In genomic region chr22:24954856-24955255, GRCh38 we compare ENCODE assay signal across 17 cellular contexts. TPM values are rescaled to one million over a fixed set of nuclear protein-coding genes. Genes with fewer than 3 reads are reported as not detected.
DNase-seq lines count a peak whose midpoint lies in the region; ATAC-seq and TF ChIP-seq lines count a peak whose summit lies in the region.
"Had no signal": no experiment of that assay in that cellular context is flagged by ENCODE, and none has a peak within 500 bp of the region (broad histone marks: within the 10 kb centered on the region; RNA-seq: fewer than 3 reads in every experiment).

No MANE protein-coding gene starts in this region.

- no peak overlapping the region for H2AFZ ChIP-seq in PC-3 (ENCODE audit: low read length)

- BruUV-seq in PC-3 (replicated peaks; lab: Mats Ljungman, UMichigan): no TSS peak

- H3K27ac Mint-ChIP-seq in endothelial cell (ENCODE audit: unreplicated experiment) (no peak overlapping the region), progenitor cell of endocrine pancreas (peak overlapping the region; percentile 62)

- no peak overlapping the region for H3K27ac ChIP-seq in PC-3 (ENCODE audit: low read length)
- peak overlapping the region; percentile 89 for H3K27ac ChIP-seq in RWPE2 (ENCODE audit: poor library complexity, severe bottlenecking)
- H3K27ac ChIP-seq: KMS-11 had no signal

- H3K9me3 Mint-ChIP-seq in endothelial cell (ENCODE audit: unreplicated experiment): no peaks in the 10 kb centered on the region
- no peaks in the 10 kb centered on the region for H3K9me3 Mint-ChIP-seq in progenitor cell of endocrine pancreas (ENCODE audit: low read depth)

- H3K27me3 ChIP-seq in PC-3 (ENCODE audit: low read length) (no peaks in the 10 kb centered on the region), RWPE2 (ENCODE audit: insufficient read depth, poor library complexity, severe bottlenecking) (no peaks in the 10 kb centered on the region)

- POLR2A ChIA-PET in PC-3 (lab: Charles Lee; ENCODE audit: unreplicated experiment): no interaction called here

- H4K20me1 ChIP-seq in PC-3 (ENCODE audit: low read length): no peaks in the 10 kb centered on the region

- no peaks in the 10 kb centered on the region for H3K36me3 Mint-ChIP-seq in endothelial cell (ENCODE audit: low read depth, unreplicated experiment)
- peaks cover 2% of the 10 kb centered on the region for H3K36me3 Mint-ChIP-seq in progenitor cell of endocrine pancreas (ENCODE audit: insufficient read depth)

- H3F3A ChIP-seq in PC-3 (ENCODE audit: low read length, unreplicated experiment): no peaks in the 10 kb centered on the region

- peaks cover 31% of the 10 kb centered on the region for H3K4me1 Mint-ChIP-seq in endothelial cell (ENCODE audit: unreplicated experiment)
- peaks cover 24% of the 10 kb centered on the region for H3K4me1 Mint-ChIP-seq in progenitor cell of endocrine pancreas (ENCODE audit: low read depth)

- no peak overlapping the region for H3K4me3 ChIP-seq in PC-3 (ENCODE audit: low read length)
- no peak overlapping the region for H3K4me3 ChIP-seq in RWPE2 (ENCODE audit: severe bottlenecking)

- TF ChIP-seq CTCF in PC-3 (conservative IDR thresholded peaks at IDR 0.05; ENCODE audit: low read depth, low read length): no peak
- TF ChIP-seq CTCF in RWPE2 (IDR thresholded peaks at IDR 0.05; ENCODE audit: poor library complexity, severe bottlenecking): no peak
- no peak for TF ChIP-seq CTCF in endothelial cell (IDR thresholded peaks at IDR 0.05; ENCODE audit: unreplicated experiment)
- TF ChIP-seq CTCF in progenitor cell of endocrine pancreas (IDR thresholded peaks at IDR 0.05; ENCODE audit: unreplicated experiment): no peak

- H3K27me3 Mint-ChIP-seq in endothelial cell (ENCODE audit: unreplicated experiment): peaks cover 3% of the 10 kb centered on the region
- no peaks in the 10 kb centered on the region for H3K27me3 Mint-ChIP-seq in progenitor cell of endocrine pancreas

- H3K9ac ChIP-seq in PC-3 (ENCODE audit: low read length): no peak overlapping the region
- H3K9ac ChIP-seq: KMS-11 had no signal

- H3K79me2 ChIP-seq in PC-3 (ENCODE audit: low read length): peaks cover 61% of the 10 kb centered on the region

- no peaks in the 10 kb centered on the region for H3K9me3 ChIP-seq in PC-3 (ENCODE audit: low read length)
- no peaks in the 10 kb centered on the region for H3K9me3 ChIP-seq in RWPE2 (ENCODE audit: severe bottlenecking)

- H3K4me3 Mint-ChIP-seq in endothelial cell (ENCODE audit: unreplicated experiment) (peak overlapping the region; percentile 22), progenitor cell of endocrine pancreas (ENCODE audit: low read depth) (peak overlapping the region; percentile 94)

- ATAC-seq in PC-3 (no peak), RWPE2 (ENCODE audit: low read depth) (no peak)

- CTCF ChIA-PET in PC-3 (lab: Charles Lee): no interaction called here

- H3K4me1 ChIP-seq in PC-3 (ENCODE audit: insufficient read depth, low read length) (peaks cover 13% of the 10 kb centered on the region), RWPE2 (ENCODE audit: insufficient read depth, poor library complexity, severe bottlenecking) (peaks cover 39% of the 10 kb centered on the region)

- H3K36me3 ChIP-seq in PC-3 (ENCODE audit: low read depth, low read length) (no peaks in the 10 kb centered on the region), RWPE2 (ENCODE audit: low read depth) (peaks cover 19% of the 10 kb centered on the region)

- DNase-seq in PC-3: no peak
- no peak for DNase-seq in RWPE2 (ENCODE audit: low spot score)
- DNase-seq in endothelial cell (ENCODE audit: low spot score): no peak
- DNase-seq in progenitor cell of endocrine pancreas (ENCODE audit: low spot score, unreplicated experiment): no peak
- DNase-seq in GOT3 (lab: John Stamatoyannopoulos, UW): no peak
- no peak for DNase-seq in T-helper 9 cell
- DNase-seq in T-helper 2 cell: no peak
- DNase-seq: ACHN, AML-193, DND-41, NCI-H1436, NCI-H2029, NCI-H2171, SIG-M5 had no signal

- intact Hi-C loops in PC-3 (cut with micrococcal nuclease): loop anchor here (5.0 kb wide), 1 partner anchor 72 kb away; no protein-coding TSS in a partner anchor

- no peaks in the 10 kb centered on the region for H3K9me2 ChIP-seq in PC-3 (replicated peaks; ENCODE audit: low read length)

- H3K4me2 ChIP-seq in PC-3 (ENCODE audit: low read length): peak overlapping the region; percentile 96
- H3K4me2 ChIP-seq: KMS-11 had no signal

RNA-seq across cellular contexts. Expression of gene KIAA1671, which starts 2.3 kb away (rescaled TPM):
- total RNA-seq in PC-3 (2014; rRNA removed) (18.6 and 22.1 TPM in 2 replicates), endothelial cell (ENCODE audit: unreplicated experiment) (92.1 TPM), progenitor cell of endocrine pancreas (57.1 and 62.1 TPM in 2 replicates)

RNA-seq across cellular contexts. Expression of gene LHFPL7, which starts 8.4 kb away (rescaled TPM):
- not detected in 2 replicates for total RNA-seq in PC-3 (2014; rRNA removed)
- total RNA-seq in endothelial cell (ENCODE audit: unreplicated experiment): not detected
- not detected in 2 replicates for total RNA-seq in progenitor cell of endocrine pancreas
- total RNA-seq: G401, H1 had no signal
